ENCODE assay signal across 6 cellular contexts in genomic region chr6:54706844-54707243, GRCh38.
"Had no signal": no experiment of that assay in that cellular context is flagged by ENCODE, and none has a peak within 500 bp of the region (broad histone marks: within the 10 kb centered on the region; RNA-seq: fewer than 3 reads in every experiment).

No MANE protein-coding gene starts in this region.

- ATAC-seq: K562 had no signal

- H3K4me3 ChIP-seq: GM23248, K562 had no signal

- H3K27ac ChIP-seq: GM23248, HL-60 had no signal

- H3K4me3 Mint-ChIP-seq: H9 had no signal

- DNase-seq: H9, HCEC 1CT, KG1 had no signal

- H2AFZ ChIP-seq: GM23248 had no signal

- H3K9me3 Mint-ChIP-seq: H9 had no signal

- H3K9ac ChIP-seq: GM23248 had no signal
